9 cellular contexts compared by ENCODE assay signal in the genomic region with DNA sequence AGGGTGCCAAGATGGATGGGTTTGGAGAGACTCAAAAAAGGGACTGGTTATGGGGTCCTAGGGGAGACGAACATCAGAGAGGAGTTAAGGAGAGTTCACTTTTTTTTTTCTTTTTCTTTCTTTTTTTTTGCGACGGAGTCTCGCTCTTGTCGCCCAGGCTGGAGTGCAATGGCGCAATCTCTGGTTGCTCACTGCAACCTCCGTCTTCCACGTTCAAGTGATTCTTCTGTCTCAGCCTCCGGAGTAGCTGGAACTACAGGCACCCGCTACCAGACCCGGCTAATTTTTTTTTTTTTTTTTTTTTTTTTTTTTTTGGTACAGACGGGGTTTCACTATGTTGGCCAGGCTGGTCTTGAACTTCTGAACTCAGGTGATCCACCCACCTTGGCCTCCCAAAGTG. TPM values are rescaled to one million over a fixed set of nuclear protein-coding genes. Genes with fewer than 3 reads are reported as not detected.
DNase-seq lines count a peak whose midpoint lies in the region; ATAC-seq, FAIRE-seq and TF ChIP-seq lines count a peak whose summit lies in the region.
"Had no signal": no experiment of that assay in that cellular context is flagged by ENCODE, and none has a peak within 500 bp of the region (broad histone marks: within the 10 kb centered on the region; RNA-seq: fewer than 3 reads in every experiment).

No MANE protein-coding gene starts in this region.

- H3K9me2 ChIP-seq in PC-3 (replicated peaks; ENCODE audit: low read length), result no peaks in the 10 kb centered on the region

- CTCF ChIA-PET in PC-3 (lab: Charles Lee), result interaction anchor here (0.6 to 1.6 kb wide), 4 partner anchors 12 to 61 kb away, joined by 3 to 8 read pairs (median 5); no protein-coding TSS in a partner anchor

- no peak for TF ChIP-seq CTCF in GM12865 (IDR thresholded peaks at IDR 0.05; ENCODE audit: insufficient read depth, low read depth, low read length, missing control alignments)
- TF ChIP-seq CTCF in PC-3 (conservative IDR thresholded peaks at IDR 0.05; ENCODE audit: low read depth, low read length), result no peak
- TF ChIP-seq CTCF in esophagus muscularis mucosa (IDR thresholded peaks at IDR 0.05), result no peak

- H3K79me2 ChIP-seq in PC-3 (ENCODE audit: low read length), result peaks cover 67% of the 10 kb centered on the region

- H3K27me3 ChIP-seq in PC-3 (ENCODE audit: low read length) (no peaks in the 10 kb centered on the region), esophagus muscularis mucosa (peaks cover 0 to 56% (median 23%) of the 10 kb centered on the region in 4 donors), rectal smooth muscle tissue (ENCODE audit: control insufficient read depth, insufficient read depth, low read length) (peaks cover 3% of the 10 kb centered on the region), SJCRH30 (no peaks in the 10 kb centered on the region)
- H3K27me3 ChIP-seq: MG63 had no signal

- FAIRE-seq in H54 (lab: Jason Lieb, UNC), result no peak

- no TSS peak for BruUV-seq in PC-3 (replicated peaks; lab: Mats Ljungman, UMichigan)

- H4K20me1 ChIP-seq in PC-3 (ENCODE audit: low read length), result peaks cover 19% of the 10 kb centered on the region; the same call in 1 of the 2 replicates

- peak overlapping the region; percentile 72 for H3K27ac ChIP-seq in PC-3 (ENCODE audit: low read length)
- no peak overlapping the region for H3K27ac ChIP-seq in esophagus muscularis mucosa (replicated peaks in 1 of 4)
- H3K27ac ChIP-seq in rectal smooth muscle tissue (ENCODE audit: low read depth, low read length), result no peak overlapping the region
- no peak overlapping the region for H3K27ac ChIP-seq in SJCRH30

- H3K36me3 ChIP-seq in PC-3 (ENCODE audit: low read depth, low read length) (peaks cover 7% of the 10 kb centered on the region; the same call in 1 of the 2 replicates), esophagus muscularis mucosa (no peaks in the 10 kb centered on the region), rectal smooth muscle tissue (ENCODE audit: control insufficient read depth, insufficient read depth, low read length) (no peaks in the 10 kb centered on the region), SJCRH30 (no peaks in the 10 kb centered on the region)
- H3K36me3 ChIP-seq: MG63 had no signal

- POLR2A ChIA-PET in PC-3 (lab: Charles Lee; ENCODE audit: unreplicated experiment), result interaction anchor here (0.6 to 0.7 kb wide), 2 partner anchors 276 to 440 kb away, joined by 3 to 8 read pairs; a partner anchor contains a TSS

- H3K4me2 ChIP-seq in PC-3 (ENCODE audit: low read length), result peak overlapping the region; percentile 83

- no peaks in the 10 kb centered on the region for H3F3A ChIP-seq in PC-3 (ENCODE audit: low read length, unreplicated experiment)

- intact Hi-C loops in PC-3 (cut with micrococcal nuclease), result no loop called here
- intact Hi-C loops in esophagus muscularis mucosa (cut with DNase I), result no loop called here

- peaks cover 38% of the 10 kb centered on the region for H3K4me1 ChIP-seq in PC-3 (ENCODE audit: insufficient read depth, low read length)
- peaks cover 16 to 23% (median 20%) of the 10 kb centered on the region in 4 donors for H3K4me1 ChIP-seq in esophagus muscularis mucosa
- H3K4me1 ChIP-seq in rectal smooth muscle tissue (ENCODE audit: control insufficient read depth, insufficient read depth, low read length), result no peaks in the 10 kb centered on the region
- peaks cover 20% of the 10 kb centered on the region for H3K4me1 ChIP-seq in SJCRH30

- peak overlapping the region; percentile 81 for H2AFZ ChIP-seq in PC-3 (ENCODE audit: low read length)

- H3K9ac ChIP-seq in PC-3 (ENCODE audit: low read length) (peak overlapping the region; percentile 85), rectal smooth muscle tissue (ENCODE audit: low read length) (no peak overlapping the region)

- WGBS in esophagus muscularis mucosa, result 54% methylated on average over 12 of the region's 12 CpGs

- no peak for DNase-seq in GM12865 (ENCODE audit: low read depth)
- no peak for DNase-seq in PC-3
- DNase-seq in esophagus muscularis mucosa (ENCODE audit: extremely low spot score), result no peak
- no peak for DNase-seq in H54 (ENCODE audit: insufficient read length, low spot score)
- DNase-seq in SJCRH30, result no peak
- no peak for DNase-seq in hypothalamus (lab: John Stamatoyannopoulos, UW)
- DNase-seq: MG63 had no signal

- peak overlapping the region; percentile 54 for H3K4me3 ChIP-seq in GM12865 (ENCODE audit: low read depth, low read length)
- H3K4me3 ChIP-seq in PC-3 (ENCODE audit: low read length), result peak overlapping the region; percentile 88
- peak overlapping the region; percentile 50 to 64 (median 52) for H3K4me3 ChIP-seq in esophagus muscularis mucosa
- peak overlapping the region; percentile 60 for H3K4me3 ChIP-seq in rectal smooth muscle tissue (ENCODE audit: low read length)
- H3K4me3 ChIP-seq in SJCRH30, result no peak overlapping the region
- H3K4me3 ChIP-seq: MG63 had no signal

- H3K9me3 ChIP-seq in PC-3 (ENCODE audit: low read length) (no peaks in the 10 kb centered on the region), esophagus muscularis mucosa (no peaks in the 10 kb centered on the region), SJCRH30 (replicated peaks) (no peaks in the 10 kb centered on the region)
- H3K9me3 ChIP-seq: MG63 had no signal

- no peak for TF ChIP-seq POLR2A in esophagus muscularis mucosa (IDR thresholded peaks at IDR 0.05; ENCODE audit: low read depth)
- TF ChIP-seq POLR2A in H54 (IDR thresholded peaks at IDR 0.05; ENCODE audit: low read depth, low read length), result no peak

- no peak for ATAC-seq in PC-3
- ATAC-seq in HG02571 (IDR thresholded peaks at IDR 0.05; ENCODE audit: unreplicated experiment), result no peak

- no peak for TF ChIP-seq EP300 in esophagus muscularis mucosa (IDR thresholded peaks at IDR 0.05)

RNA-seq across cellular contexts. Expression of a gene that starts 1.2 kb away (rescaled TPM):
- total RNA-seq in PC-3 (2014; rRNA removed) (177 and 244 TPM in 2 replicates), esophagus muscularis mucosa (1 to 10 TPM in 3 of 4 donors, under 1 TPM in 1; 0.99 to 2.8 (median 1.8) TPM)
- not detected in 2 replicates for total RNA-seq in SJCRH30 (2014; rRNA removed; shearing (Covaris generic))

RNA-seq across cellular contexts. Expression of a gene that starts 16.5 kb away (rescaled TPM):
- 0.33 TPM in 1 of 2 replicates, not detected in the other for total RNA-seq in PC-3 (2014; rRNA removed)
- total RNA-seq in esophagus muscularis mucosa, result not detected
- total RNA-seq in SJCRH30 (2014; rRNA removed; shearing (Covaris generic)), result not detected in 2 replicates

RNA-seq across cellular contexts. Expression of a gene that starts 29.0 kb away (rescaled TPM):
- 39.5 and 52.2 TPM in 2 replicates for total RNA-seq in PC-3 (2014; rRNA removed)
- total RNA-seq in esophagus muscularis mucosa, result not detected
- 0.61 and 0.84 TPM in 2 replicates for total RNA-seq in SJCRH30 (2014; rRNA removed; shearing (Covaris generic))

RNA-seq across cellular contexts. Expression of a gene that starts 37.8 kb away (rescaled TPM):
- total RNA-seq in PC-3 (2014; rRNA removed) (51.2 and 53.3 TPM in 2 replicates), esophagus muscularis mucosa (10 to 100 TPM in 3 of 4 donors, 1 to 10 TPM in 1; 10.0 to 23.8 (median 13.9) TPM)
- total RNA-seq in SJCRH30 (2014; rRNA removed; shearing (Covaris generic)), result 35.0 and 43.5 TPM in 2 replicates

RNA-seq across cellular contexts. Expression of a gene that starts 38.1 kb away (rescaled TPM):
- total RNA-seq in PC-3 (2014; rRNA removed) (32.3 and 39.6 TPM in 2 replicates), esophagus muscularis mucosa (10 to 100 TPM; 14.4 to 36.8 (median 18.8) TPM)
- 10.6 and 14.1 TPM in 2 replicates for total RNA-seq in SJCRH30 (2014; rRNA removed; shearing (Covaris generic))

Comparison
In these comparisons a context has a peak if more than half of its experiments do, and no peak if none do; other contexts are left out.
1. RNA of a gene that starts 1.2 kb away (total RNA-seq): 177 to 244 TPM in PC-3; 0.99 to 2.8 TPM in esophagus muscularis mucosa and not detected in SJCRH30; every median in the first group is over 10 times any median in the second.
2. RNA of a gene that starts 29.0 kb away (total RNA-seq): 39.5 to 52.2 TPM in PC-3; 0.61 to 0.84 TPM in SJCRH30 and not detected in esophagus muscularis mucosa; every median in the first group is over 10 times any median in the second.